9 cellular contexts compared by ENCODE assay signal in the genomic region with DNA sequence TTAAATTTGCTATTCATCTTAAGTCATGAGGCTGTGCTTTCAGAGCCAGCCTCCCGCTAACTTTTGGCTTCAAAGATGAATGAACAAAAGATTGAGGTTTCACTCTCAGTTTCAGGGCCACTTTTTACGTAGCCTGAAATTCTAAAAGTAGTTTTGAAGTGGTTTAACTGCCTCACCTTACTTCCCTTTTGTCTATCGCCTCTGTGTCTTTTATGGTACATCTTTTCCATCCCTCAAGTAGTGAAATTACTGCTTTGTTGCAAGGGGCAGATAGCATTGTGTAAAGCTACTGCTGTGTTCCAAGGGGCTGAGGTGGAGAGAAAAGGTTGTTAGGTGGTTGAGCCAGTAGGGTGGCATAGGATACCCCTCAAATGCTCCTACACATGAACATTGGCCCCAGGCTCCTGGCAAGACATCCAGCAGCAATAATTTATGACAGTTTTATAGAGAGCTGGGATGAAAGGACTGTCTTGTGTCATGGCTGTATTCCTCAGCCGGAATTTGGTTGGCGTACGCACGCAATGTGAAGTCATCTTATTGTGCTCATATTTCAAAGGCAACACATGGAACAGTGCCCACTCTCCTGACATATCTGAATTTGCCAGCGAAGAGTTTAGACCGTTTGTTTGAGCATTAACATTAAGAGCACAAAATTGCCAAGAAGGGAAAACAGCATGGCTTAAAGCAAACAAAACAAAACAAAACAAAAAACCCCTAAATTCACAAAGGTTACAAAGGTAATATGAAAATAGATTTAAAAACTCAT. TPM values are rescaled to one million over a fixed set of nuclear protein-coding genes. Genes with fewer than 3 reads are reported as not detected.
DNase-seq lines count a peak whose midpoint lies in the region; ATAC-seq and TF ChIP-seq lines count a peak whose summit lies in the region.
"Had no signal": no experiment of that assay in that cellular context is flagged by ENCODE, and none has a peak within 500 bp of the region (broad histone marks: within the 10 kb centered on the region; RNA-seq: fewer than 3 reads in every experiment).

No MANE protein-coding gene starts in this region.

- no peaks in the 10 kb centered on the region for H3K9me3 Mint-ChIP-seq in T-helper 2 cell treated with Interferon-gamma antibody and Interleukin-4, amounts not matched to agents 5 μg/mL and 100 μg/mL, for 36 hours

- no peaks in the 10 kb centered on the region for H3K36me3 Mint-ChIP-seq in T-helper 2 cell treated with Interferon-gamma antibody and Interleukin-4, amounts not matched to agents 5 μg/mL and 100 μg/mL, for 36 hours (ENCODE audit: low read depth)

- TF ChIP-seq POLR2A in uterus (IDR thresholded peaks at IDR 0.05): peak in 1 of 2 donors; percentile 10

- H3K27ac ChIP-seq in uterus: peak overlapping the region; percentile 74 to 75
- H3K27ac ChIP-seq: ovary had no signal

- H3K4me3 Mint-ChIP-seq in T-helper 2 cell treated with Interferon-gamma antibody and Interleukin-4, amounts not matched to agents 5 μg/mL and 100 μg/mL, for 36 hours: peak overlapping the region; percentile 67

- peaks cover 18% of the 10 kb centered on the region for H3K4me1 Mint-ChIP-seq in T-helper 2 cell treated with Interferon-gamma antibody and Interleukin-4, amounts not matched to agents 5 μg/mL and 100 μg/mL, for 36 hours (ENCODE audit: low read depth)

- peak; percentile 55 for DNase-seq in T-helper 2 cell treated with Interferon-gamma antibody and Interleukin-4, amounts not matched to agents 5 μg/mL and 100 μg/mL, for 36 hours (ENCODE audit: low spot score)
- DNase-seq in germinal center (ENCODE audit: low spot score) (peak; percentile 59), uterus (peak; percentile 76 to 88), SKM-1 treated with dmso at 0.1 percent for 144 hours (lab: John Stamatoyannopoulos, UW; ENCODE audit: unreplicated experiment) (no peak), NCI-H187 (lab: John Stamatoyannopoulos, UW) (no peak)

- H3K36me3 ChIP-seq in uterus: no peaks in the 10 kb centered on the region
- H3K36me3 ChIP-seq: ovary had no signal

- H3K27me3 Mint-ChIP-seq in T-helper 2 cell treated with Interferon-gamma antibody and Interleukin-4, amounts not matched to agents 5 μg/mL and 100 μg/mL, for 36 hours (ENCODE audit: low read depth): peaks cover 58% of the 10 kb centered on the region

- intact Hi-C loops in uterus (cut with DNase I; ENCODE audit: low total_unique reads): no loop called here

- peak; percentile 88 for ATAC-seq in GM21367 (IDR thresholded peaks at IDR 0.05; ENCODE audit: unreplicated experiment)
- ATAC-seq in HG03460 (IDR thresholded peaks at IDR 0.05; ENCODE audit: unreplicated experiment): peak; percentile 96

- H3K9me3 ChIP-seq in uterus: no peaks in the 10 kb centered on the region
- H3K9me3 ChIP-seq: ovary had no signal

- peak overlapping the region; percentile 49 for H3K27ac Mint-ChIP-seq in T-helper 2 cell treated with Interferon-gamma antibody and Interleukin-4, amounts not matched to agents 5 μg/mL and 100 μg/mL, for 36 hours

- TF ChIP-seq CTCF in uterus (IDR thresholded peaks at IDR 0.05): no peak

- H3K27me3 ChIP-seq in uterus: no peaks in the 10 kb centered on the region
- H3K27me3 ChIP-seq: ovary had no signal

- peak overlapping the region; percentile 66 for H3K4me3 ChIP-seq in GM08714 (ENCODE audit: low read length)
- H3K4me3 ChIP-seq in uterus: no peak overlapping the region
- H3K4me3 ChIP-seq: ovary had no signal

- peaks cover 0 to 5% of the 10 kb centered on the region in 2 donors for H3K4me1 ChIP-seq in uterus

RNA-seq across cellular contexts. Expression of a gene that starts 32.2 kb away (rescaled TPM):
- total RNA-seq in uterus: 10 to 100 TPM in 2 of 4 donors, 1 to 10 TPM in 2; 4.4 to 46.9 (median 8.7) TPM

RNA-seq across cellular contexts. Expression of a gene that starts 52.0 kb away (rescaled TPM):
- 100 to 1,000 TPM in 1 of 4 donors, 10 to 100 TPM in 3; 53.8 to 128 (median 57.7) TPM for total RNA-seq in uterus

Comparison
In these comparisons a context has a peak if more than half of its experiments do, and no peak if none do; other contexts are left out.
1. DNase-seq: peak in T-helper 2 cell treated with Interferon-gamma antibody and Interleukin-4, amounts not matched to agents 5 μg/mL and 100 μg/mL, for 36 hours (single experiment), germinal center (single experiment) and uterus (2 of 2); none in SKM-1 treated with dmso at 0.1 percent for 144 hours (single experiment) and NCI-H187 (0 of 2).